ENCODE assay signal across 22 cellular contexts in the genomic region with DNA sequence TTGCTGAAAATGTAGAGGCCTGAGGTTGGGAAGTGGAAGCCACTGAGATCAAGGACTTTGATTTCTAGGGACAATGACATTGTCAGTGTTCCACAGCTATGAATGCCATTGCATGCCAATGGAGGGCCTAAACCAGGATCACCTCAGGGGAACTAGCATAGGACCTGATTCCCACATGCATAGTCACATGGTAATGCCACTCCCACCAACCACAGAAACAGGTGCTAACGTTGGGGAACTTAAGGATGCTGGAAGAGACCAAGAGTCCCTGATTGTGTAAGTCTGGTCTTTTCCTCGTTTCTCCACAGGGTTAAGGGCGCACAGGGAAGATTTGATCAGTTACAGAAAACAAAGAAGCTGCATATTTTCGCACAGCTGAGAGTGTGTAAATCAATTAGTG. TPM values are rescaled to one million over a fixed set of nuclear protein-coding genes. Genes with fewer than 3 reads are reported as not detected.
DNase-seq lines count a peak whose midpoint lies in the region; ATAC-seq and TF ChIP-seq lines count a peak whose summit lies in the region.
"Had no signal": no experiment of that assay in that cellular context is flagged by ENCODE, and none has a peak within 500 bp of the region (broad histone marks: within the 10 kb centered on the region; RNA-seq: fewer than 3 reads in every experiment).

No MANE protein-coding gene starts in this region.

- peaks cover 72% of the 10 kb centered on the region for H3K4me1 ChIP-seq in DND-41 (ENCODE audit: insufficient read depth, low read length)
- peaks cover 74 to 77% of the 10 kb centered on the region in 2 donors for H3K4me1 ChIP-seq in naive thymus-derived CD4-positive, alpha-beta T cell (ENCODE audit: control insufficient read depth in 2 of 2, insufficient read depth in 2 of 2, low read length in 2 of 2)
- H3K4me1 ChIP-seq: colonic mucosa, SJCRH30 had no signal

- H3K9me3 ChIP-seq in DND-41 (ENCODE audit: insufficient read depth, low read length, severe bottlenecking) (no peaks in the 10 kb centered on the region), T-helper 17 cell (ENCODE audit: control insufficient read depth, low read length, poor library complexity, severe bottlenecking) (no peaks in the 10 kb centered on the region)
- H3K9me3 ChIP-seq in naive thymus-derived CD4-positive, alpha-beta T cell (ENCODE audit: control insufficient read depth in 2 of 3, low read length in 3 of 3): no peaks in the 10 kb centered on the region
- H3K9me3 ChIP-seq: breast epithelium, colonic mucosa, gastrocnemius medialis, left ventricle myocardium inferior, psoas muscle, SJCRH30, upper lobe of right lung had no signal

- H3K36me3 ChIP-seq in DND-41 (ENCODE audit: insufficient read depth, low read length): no peaks in the 10 kb centered on the region
- no peaks in the 10 kb centered on the region for H3K36me3 ChIP-seq in naive thymus-derived CD4-positive, alpha-beta T cell (ENCODE audit: control insufficient read depth in 2 of 3, insufficient read depth in 3 of 3, low read length in 3 of 3)
- H3K36me3 ChIP-seq: breast epithelium, colonic mucosa, gastrocnemius medialis, left ventricle myocardium inferior, SJCRH30, upper lobe of right lung had no signal

- intact Hi-C loops in naive thymus-derived CD4-positive, alpha-beta T cell (cut with micrococcal nuclease): no loop called here

- peaks cover 30% of the 10 kb centered on the region for H3K36me3 Mint-ChIP-seq in activated CD4-positive, alpha-beta T cell treated with anti-CD3 and anti-CD28 coated beads, Interleukin-2, amount 10 ng/mL, durations not matched to agents 7 days and 5 days (ENCODE audit: low read depth)
- H3K36me3 Mint-ChIP-seq in T-helper 17 cell (ENCODE audit: low read depth) (no peaks in the 10 kb centered on the region), HFFc6 (ENCODE audit: low read depth) (peaks cover 15% of the 10 kb centered on the region)
- H3K36me3 Mint-ChIP-seq in naive thymus-derived CD4-positive, alpha-beta T cell: peaks cover 0 to 9% (median 4%) of the 10 kb centered on the region in 5 donors

- POLR2A ChIA-PET in activated CD4-positive, alpha-beta T cell treated with anti-CD3 and anti-CD28 coated beads, Interleukin-2, amount 10 ng/mL, durations not matched to agents 7 days and 5 days (lab: Charles Lee): no interaction called here
- POLR2A ChIA-PET in naive thymus-derived CD4-positive, alpha-beta T cell (lab: Charles Lee): interaction anchor here (0.8 to 7.7 kb wide), 13 partner anchors 10 to 70 kb away, joined by 3 to 66 read pairs (median 5); partner anchors contain the start of gene CD44

- no peaks in the 10 kb centered on the region for H3K27me3 Mint-ChIP-seq in activated CD4-positive, alpha-beta T cell treated with anti-CD3 and anti-CD28 coated beads, Interleukin-2, amount 10 ng/mL, durations not matched to agents 7 days and 5 days
- no peaks in the 10 kb centered on the region for H3K27me3 Mint-ChIP-seq in T-helper 17 cell
- H3K27me3 Mint-ChIP-seq in naive thymus-derived CD4-positive, alpha-beta T cell: no peaks in the 10 kb centered on the region
- peaks cover 1% of the 10 kb centered on the region; the same call in 1 of the 2 replicates for H3K27me3 Mint-ChIP-seq in HFFc6 (ENCODE audit: insufficient read depth)

- peak overlapping the region; percentile 96 for H3K27ac Mint-ChIP-seq in activated CD4-positive, alpha-beta T cell treated with anti-CD3 and anti-CD28 coated beads, Interleukin-2, amount 10 ng/mL, durations not matched to agents 7 days and 5 days
- H3K27ac Mint-ChIP-seq in T-helper 17 cell (peak overlapping the region; percentile 99), HFFc6 (no peak overlapping the region)
- peak overlapping the region; percentile 89 to 99 (median 97) for H3K27ac Mint-ChIP-seq in naive thymus-derived CD4-positive, alpha-beta T cell
- H3K27ac Mint-ChIP-seq: H9 had no signal

- peaks cover 19% of the 10 kb centered on the region for H3K9me3 Mint-ChIP-seq in activated CD4-positive, alpha-beta T cell treated with anti-CD3 and anti-CD28 coated beads, Interleukin-2, amount 10 ng/mL, durations not matched to agents 7 days and 5 days
- peaks cover 0 to 7% (median 0%) of the 10 kb centered on the region in 11 donors for H3K9me3 Mint-ChIP-seq in naive thymus-derived CD4-positive, alpha-beta T cell
- H3K9me3 Mint-ChIP-seq in HFFc6: peaks cover 7% of the 10 kb centered on the region; the same call in 1 of the 2 replicates

- H3K27ac ChIP-seq in DND-41 (ENCODE audit: low read length): peak overlapping the region; percentile 88
- peak overlapping the region; percentile 75 for H3K27ac ChIP-seq in naive thymus-derived CD4-positive, alpha-beta T cell (ENCODE audit: low read depth, low read length)
- H3K27ac ChIP-seq: breast epithelium, colonic mucosa, gastrocnemius medialis, left ventricle myocardium inferior, psoas muscle, SJCRH30, upper lobe of right lung had no signal

- H3K4me1 Mint-ChIP-seq in activated CD4-positive, alpha-beta T cell treated with anti-CD3 and anti-CD28 coated beads, Interleukin-2, amount 10 ng/mL, durations not matched to agents 7 days and 5 days: peaks cover 85% of the 10 kb centered on the region
- H3K4me1 Mint-ChIP-seq in T-helper 17 cell (peaks cover 77% of the 10 kb centered on the region), HFFc6 (ENCODE audit: low read depth) (peaks cover 87% of the 10 kb centered on the region)
- peaks cover 67 to 94% (median 92%) of the 10 kb centered on the region in 7 donors for H3K4me1 Mint-ChIP-seq in naive thymus-derived CD4-positive, alpha-beta T cell

- TF ChIP-seq CTCF in DND-41 (IDR thresholded peaks at IDR 0.05; ENCODE audit: borderline replicate concordance, extremely low read depth, low read length, poor library complexity, severe bottlenecking) (no peak), HFFc6 (IDR thresholded peaks at IDR 0.05) (no peak)

- CTCF ChIA-PET in activated CD4-positive, alpha-beta T cell treated with anti-CD3 and anti-CD28 coated beads, Interleukin-2, amount 10 ng/mL, durations not matched to agents 7 days and 5 days (lab: Charles Lee): interaction anchor here (1.4 to 1.6 kb wide), 2 partner anchors 15 to 125 kb away, joined by 3 read pairs; no protein-coding TSS in a partner anchor
- CTCF ChIA-PET in naive thymus-derived CD4-positive, alpha-beta T cell (lab: Charles Lee): no interaction called here

- ATAC-seq in DND-41 (ENCODE audit: insufficient read depth, low read depth) (no peak), T-helper 17 cell (no peak)
- ATAC-seq in naive thymus-derived CD4-positive, alpha-beta T cell: no peak
- ATAC-seq: gastrocnemius medialis, psoas muscle, upper lobe of right lung had no signal

- no peaks in the 10 kb centered on the region for H4K20me1 ChIP-seq in DND-41 (ENCODE audit: insufficient read depth, low read length)

- no peak overlapping the region for H2AFZ ChIP-seq in DND-41 (ENCODE audit: low read depth, low read length)

- no peak overlapping the region for H3K4me3 ChIP-seq in DND-41 (ENCODE audit: low read depth in 1 of 2, low read length in 2 of 2)
- no peak overlapping the region for H3K4me3 ChIP-seq in naive thymus-derived CD4-positive, alpha-beta T cell (ENCODE audit: low read length)
- H3K4me3 ChIP-seq: breast epithelium, colonic mucosa, gastrocnemius medialis, left ventricle myocardium inferior, psoas muscle, SJCRH30, upper lobe of right lung had no signal

- no peak overlapping the region for H3K9ac ChIP-seq in DND-41 (ENCODE audit: low read depth, low read length)

- no peak overlapping the region for H3K4me3 Mint-ChIP-seq in activated CD4-positive, alpha-beta T cell treated with anti-CD3 and anti-CD28 coated beads, Interleukin-2, amount 10 ng/mL, durations not matched to agents 7 days and 5 days
- H3K4me3 Mint-ChIP-seq in T-helper 17 cell (no peak overlapping the region), HFFc6 (no peak overlapping the region)
- H3K4me3 Mint-ChIP-seq in naive thymus-derived CD4-positive, alpha-beta T cell: peak overlapping the region in 4 of 10 donors; percentile 8 to 75 (median 21)
- H3K4me3 Mint-ChIP-seq: H9 had no signal

- H3K27me3 ChIP-seq in DND-41 (ENCODE audit: insufficient read depth, low read length, poor library complexity): no peaks in the 10 kb centered on the region
- no peaks in the 10 kb centered on the region for H3K27me3 ChIP-seq in naive thymus-derived CD4-positive, alpha-beta T cell (ENCODE audit: control insufficient read depth in 2 of 2, insufficient read depth in 2 of 2, low read length in 2 of 2)
- H3K27me3 ChIP-seq: breast epithelium, colonic mucosa, gastrocnemius medialis, SJCRH30, upper lobe of right lung had no signal

- no peak for DNase-seq in activated CD4-positive, alpha-beta T cell treated with anti-CD3 and anti-CD28 coated beads, Interleukin-2, amount 10 ng/mL, durations not matched to agents 7 days and 5 days
- DNase-seq in activated CD4-positive, alpha-beta T cell treated with anti-CD3 and anti-CD28 coated beads for 4 hours: no peak
- DNase-seq in DND-41 (peak; percentile 53), T-helper 17 cell (no peak), HFFc6 (no peak), cerebellum (ENCODE audit: low spot score) (no peak)
- no peak for DNase-seq in naive thymus-derived CD4-positive, alpha-beta T cell
- no peak for DNase-seq in activated CD4-positive, alpha-beta T cell treated with anti-CD3 and anti-CD28 coated beads, Interleukin-2, amount 50 U/mL, for 4 hours
- DNase-seq: activated CD4-positive, alpha-beta T cell treated with anti-CD3 and anti-CD28 coated beads, Interleukin-2, amount 50 U/mL, for 1 hour; activated gamma-delta T cell; amygdala; colonic mucosa; gastrocnemius medialis; H9; left ventricle myocardium inferior; NCI-H1694 treated with DMSO at 0.1 percent for 48 hours; NCI-H2171; NCI-H524; psoas muscle; SJCRH30; upper lobe of right lung had no signal

- no peak overlapping the region for H3K4me2 ChIP-seq in DND-41 (ENCODE audit: insufficient read depth, low read length)

- H3K79me2 ChIP-seq in DND-41 (ENCODE audit: insufficient read depth, low read length): no peaks in the 10 kb centered on the region

RNA-seq across cellular contexts. Expression of gene CD44, which starts 59.4 kb away (rescaled TPM):
- 100 to 1,000 TPM; 518 to 534 TPM for total RNA-seq in activated CD4-positive, alpha-beta T cell treated with anti-CD3 and anti-CD28 coated beads, Interleukin-2, amount 10 ng/mL, durations not matched to agents 7 days and 5 days
- total RNA-seq in T-helper 17 cell (1,000 to 10,000 TPM; 1,118 to 1,497 TPM), cerebellum (6.0 TPM)
- total RNA-seq in naive thymus-derived CD4-positive, alpha-beta T cell: 1,000 to 10,000 TPM in 1 of 5 experiments, 100 to 1,000 TPM in 4; 369 to 1,223 (median 784) TPM
- polyA plus RNA-seq in naive thymus-derived CD4-positive, alpha-beta T cell: 100 to 1,000 TPM; 332 to 372 TPM
- 1,000 to 10,000 TPM; 1,912 to 2,221 (median 2,175) TPM for total RNA-seq in HFFc6 (2021; fragmentation: NEBNext Ultra II Directional; extraction: Animal tissue kit (Norgen Biotek cat#: 25700))

Comparison
In these comparisons a context has a peak if more than half of its experiments do, and no peak if none do; other contexts are left out.
1. RNA of gene CD44, which starts 59.4 kb away (total RNA-seq): 1,912 to 2,221 TPM in HFFc6, 1,118 to 1,497 TPM in T-helper 17 cell, 369 to 1,223 TPM in naive thymus-derived CD4-positive, alpha-beta T cell and 518 to 534 TPM in activated CD4-positive, alpha-beta T cell treated with anti-CD3 and anti-CD28 coated beads, Interleukin-2, amount 10 ng/mL, durations not matched to agents 7 days and 5 days; 6.0 TPM in cerebellum (single experiment); every median in the first group is over 10 times any median in the second.